8 cellular contexts compared by ENCODE assay signal in the genomic region with DNA sequence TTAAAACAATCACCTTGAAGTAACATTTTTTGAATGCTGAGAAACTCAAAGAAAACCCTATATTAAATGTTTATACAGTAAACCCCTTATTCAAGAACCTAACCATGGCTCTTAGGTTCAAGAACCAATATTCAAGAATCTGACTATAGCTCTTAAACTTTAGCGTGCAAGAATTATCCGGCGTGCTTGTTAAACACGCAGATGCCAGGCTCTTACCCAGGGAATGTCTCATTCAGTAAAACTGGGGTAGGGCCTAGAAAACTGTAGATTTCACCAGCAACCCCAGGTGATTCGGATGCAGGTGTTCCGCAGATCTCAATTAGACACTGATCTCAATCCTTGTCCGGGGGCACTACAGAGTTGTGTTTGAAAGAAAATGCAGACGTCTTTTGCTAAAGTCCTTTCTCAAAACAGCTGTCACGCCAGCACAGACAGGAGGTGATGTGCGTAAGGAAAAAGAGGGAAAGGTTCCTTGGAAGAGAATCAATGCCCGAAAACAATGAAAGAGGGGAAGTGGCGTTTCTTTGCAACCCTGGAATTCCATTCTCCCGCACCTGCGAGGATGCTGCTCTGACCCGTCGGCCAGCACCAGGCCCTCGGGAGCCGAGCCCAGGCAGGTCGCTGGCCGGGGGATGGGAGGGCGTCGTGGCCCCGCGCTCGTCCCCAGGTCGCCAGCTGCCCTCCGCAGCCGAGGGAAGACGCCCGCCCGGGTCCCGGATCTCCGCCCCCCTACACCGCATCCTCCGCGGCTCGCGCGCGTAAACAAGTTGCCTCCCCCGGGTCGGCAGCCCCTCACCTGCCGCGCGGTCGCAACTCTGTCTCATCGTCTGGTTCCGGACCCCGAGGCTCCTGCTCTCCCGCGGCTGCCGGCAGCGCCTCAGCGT. TPM values are rescaled to one million over a fixed set of nuclear protein-coding genes. Genes with fewer than 3 reads are reported as not detected.
DNase-seq lines count a peak whose midpoint lies in the region; ATAC-seq and TF ChIP-seq lines count a peak whose summit lies in the region.

No MANE protein-coding gene starts in this region.

- H3K4me1 ChIP-seq in SK-N-SH (ENCODE audit: control insufficient read depth in 1 of 2, insufficient read depth in 2 of 2, low read depth in 1 of 2, low read length in 1 of 2) (peaks cover 5 to 18% of the 10 kb centered on the region in 2 experiments; a peak in 3 of 4 replicates), lower lobe of right lung (peaks cover 32% of the 10 kb centered on the region)

- peak overlapping the region; percentile 82 for H2AFZ ChIP-seq in SK-N-SH (ENCODE audit: low read depth)

- H3K27ac ChIP-seq in SK-N-SH (ENCODE audit: low read depth in 2 of 2, low read length in 1 of 2) (peak overlapping the region; percentile 75 to 80; a peak in 3 of 4 replicates), lower lobe of right lung (peak overlapping the region; percentile 98)

- TF ChIP-seq RAD21 in SK-N-SH (IDR thresholded peaks at IDR 0.05; ENCODE audit: low read length) = no peak

- no peaks in the 10 kb centered on the region for H4K20me1 ChIP-seq in SK-N-SH (ENCODE audit: insufficient read depth)

- no peak for TF ChIP-seq EP300 in SK-N-SH (IDR thresholded peaks at IDR 0.05; ENCODE audit: borderline replicate concordance in 1 of 2, low read depth in 1 of 2, low read length in 1 of 2)

- H3K27me3 ChIP-seq in SK-N-SH (ENCODE audit: insufficient read depth) (no peaks in the 10 kb centered on the region), lower lobe of right lung (ENCODE audit: low read depth) (no peaks in the 10 kb centered on the region)

- peaks cover 9% of the 10 kb centered on the region for H3F3A ChIP-seq in SK-N-SH (replicated peaks; ENCODE audit: insufficient read depth)

- CTCF ChIA-PET in SK-N-SH (lab: Yijun Ruan, JAX) = interaction anchor here (1.0 to 2.7 kb wide), 2 partner anchors 45 to 47 kb away, joined by 4 to 9 read pairs; no protein-coding TSS in a partner anchor

- intact Hi-C loops in lower lobe of right lung (cut with DNase I) = no loop called here

- no peaks in the 10 kb centered on the region for H3K9me2 ChIP-seq in SK-N-SH

- peak overlapping the region; percentile 72 for H3K9ac ChIP-seq in SK-N-SH

- 13% methylated on average over 15 of the region's 54 CpGs for WGBS in SK-N-SH (ENCODE audit: low lambda C conversion rate)

- DNase-seq in SK-N-SH (peak; percentile 69), HPDE6-E6E7 (ENCODE audit: extremely low spot score) (peak; percentile 5), dermis blood vessel endothelial cell (peak; percentile 47), lower lobe of right lung (peak; percentile 60), hippocampal formation (lab: John Stamatoyannopoulos, UW) (no peak)
- peak; percentile 37 to 44 for DNase-seq in activated CD4-positive, alpha-beta T cell treated with anti-CD3 and anti-CD28 coated beads for 4 hours
- peak; percentile 12 for DNase-seq in stimulated activated CD8-positive, alpha-beta memory T cell treated with anti-CD3 and anti-CD28 coated beads, Interleukin-12 subunit alpha, Interleukin-12 subunit beta, amount 100 ng/mL, for 24 hours (ENCODE audit: extremely low read depth)

- POLR2A ChIA-PET in SK-N-SH (lab: Yijun Ruan, JAX) = no interaction called here

- peaks cover 52% of the 10 kb centered on the region for H3K79me2 ChIP-seq in SK-N-SH (ENCODE audit: insufficient read depth)

- no peaks in the 10 kb centered on the region for H3K9me3 ChIP-seq in SK-N-SH
- no peaks in the 10 kb centered on the region for H3K9me3 ChIP-seq in lower lobe of right lung

- H3K4me3 ChIP-seq in SK-N-SH (ENCODE audit: low read depth in 2 of 2, low read length in 1 of 2) (peak overlapping the region; percentile 81 to 96), lower lobe of right lung (peak overlapping the region; percentile 93)

- H3K4me2 ChIP-seq in SK-N-SH = peak overlapping the region; percentile 97

- peaks cover 0 to 4% of the 10 kb centered on the region in 2 experiments for H3K36me3 ChIP-seq in SK-N-SH (replicated peaks in 1 of 2; ENCODE audit: control insufficient read depth in 1 of 2, insufficient read depth in 2 of 2, low read length in 1 of 2)
- H3K36me3 ChIP-seq in lower lobe of right lung = no peaks in the 10 kb centered on the region

- ATAC-seq in SK-N-SH treated with all-trans-retinoic acid at 6 μM for 48 hours (no peak), lower lobe of right lung (peak in 1 of 2 donors; percentile 13)

- no peak for TF ChIP-seq CTCF in SK-N-SH (IDR thresholded peaks at IDR 0.05)
- TF ChIP-seq CTCF in lower lobe of right lung (IDR thresholded peaks at IDR 0.05) = no peak

TF ChIP-seq in SK-N-SH, 30 proteins besides CTCF, POLR2A, EP300 and RAD21 (continues in another document):
- TF ChIP-seq RFX5 (IDR thresholded peaks at IDR 0.05; ENCODE audit: low read length) (no peak), RXRA (IDR thresholded peaks at IDR 0.05; ENCODE audit: borderline replicate concordance, low read depth) (no peak), NRF1 (IDR thresholded peaks at IDR 0.05; ENCODE audit: low read depth, low read length) (no peak), EZH2phosphoT487 (IDR thresholded peaks at IDR 0.05; ENCODE audit: borderline replicate concordance, low read depth) (no peak), NFIC (IDR thresholded peaks at IDR 0.05; ENCODE audit: borderline replicate concordance) (no peak), SIN3A (IDR thresholded peaks at IDR 0.05; ENCODE audit: borderline replicate concordance, low read depth, low read length) (no peak), CHD2 (IDR thresholded peaks at IDR 0.05; ENCODE audit: low read length, partially characterized antibody) (no peak), YY1 (IDR thresholded peaks at IDR 0.05; ENCODE audit: low read depth) (no peak)
- TF ChIP-seq, protein P1, sequence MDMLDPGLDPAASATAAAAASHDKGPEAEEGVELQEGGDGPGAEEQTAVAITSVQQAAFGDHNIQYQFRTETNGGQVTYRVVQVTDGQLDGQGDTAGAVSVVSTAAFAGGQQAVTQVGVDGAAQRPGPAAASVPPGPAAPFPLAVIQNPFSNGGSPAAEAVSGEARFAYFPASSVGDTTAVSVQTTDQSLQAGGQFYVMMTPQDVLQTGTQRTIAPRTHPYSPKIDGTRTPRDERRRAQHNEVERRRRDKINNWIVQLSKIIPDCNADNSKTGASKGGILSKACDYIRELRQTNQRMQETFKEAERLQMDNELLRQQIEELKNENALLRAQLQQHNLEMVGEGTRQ (IDR thresholded peaks at IDR 0.05; ENCODE audit: borderline replicate concordance, low read depth, low read length) = no peak
- TF ChIP-seq, protein P2, sequence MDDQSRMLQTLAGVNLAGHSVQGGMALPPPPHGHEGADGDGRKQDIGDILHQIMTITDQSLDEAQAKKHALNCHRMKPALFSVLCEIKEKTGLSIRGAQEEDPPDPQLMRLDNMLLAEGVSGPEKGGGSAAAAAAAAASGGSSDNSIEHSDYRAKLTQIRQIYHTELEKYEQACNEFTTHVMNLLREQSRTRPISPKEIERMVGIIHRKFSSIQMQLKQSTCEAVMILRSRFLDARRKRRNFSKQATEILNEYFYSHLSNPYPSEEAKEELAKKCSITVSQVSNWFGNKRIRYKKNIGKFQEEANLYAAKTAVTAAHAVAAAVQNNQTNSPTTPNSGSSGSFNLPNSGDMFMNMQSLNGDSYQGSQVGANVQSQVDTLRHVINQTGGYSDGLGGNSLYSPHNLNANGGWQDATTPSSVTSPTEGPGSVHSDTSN (IDR thresholded peaks at IDR 0.05) = no peak

TF ChIP-seq in SK-N-SH treated with all-trans-retinoic acid at 6 μM for 48 hours, 23 proteins besides CTCF, POLR2A, EP300 and RAD21:
- TF ChIP-seq ARNTL (CRISPR knock-in tag; IDR thresholded peaks at IDR 0.05; ENCODE audit: borderline replicate concordance, low read depth) = no peak
- no peak for TF ChIP-seq ZNF70 (CRISPR knock-in tag; IDR thresholded peaks at IDR 0.05)
- TF ChIP-seq, protein P3, sequence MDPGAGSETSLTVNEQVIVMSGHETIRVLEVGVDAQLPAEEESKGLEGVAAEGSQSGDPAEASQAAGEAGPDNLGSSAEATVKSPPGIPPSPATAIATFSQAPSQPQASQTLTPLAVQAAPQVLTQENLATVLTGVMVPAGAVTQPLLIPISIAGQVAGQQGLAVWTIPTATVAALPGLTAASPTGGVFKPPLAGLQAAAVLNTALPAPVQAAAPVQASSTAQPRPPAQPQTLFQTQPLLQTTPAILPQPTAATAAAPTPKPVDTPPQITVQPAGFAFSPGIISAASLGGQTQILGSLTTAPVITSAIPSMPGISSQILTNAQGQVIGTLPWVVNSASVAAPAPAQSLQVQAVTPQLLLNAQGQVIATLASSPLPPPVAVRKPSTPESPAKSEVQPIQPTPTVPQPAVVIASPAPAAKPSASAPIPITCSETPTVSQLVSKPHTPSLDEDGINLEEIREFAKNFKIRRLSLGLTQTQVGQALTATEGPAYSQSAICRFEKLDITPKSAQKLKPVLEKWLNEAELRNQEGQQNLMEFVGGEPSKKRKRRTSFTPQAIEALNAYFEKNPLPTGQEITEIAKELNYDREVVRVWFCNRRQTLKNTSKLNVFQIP (CRISPR knock-in tag; IDR thresholded peaks at IDR 0.05; ENCODE audit: borderline replicate concordance, low read depth) = no peak
- no peak for TF ChIP-seq TOX (CRISPR knock-in tag; IDR thresholded peaks at IDR 0.05; ENCODE audit: borderline replicate concordance)
- TF ChIP-seq ZFP30 (CRISPR knock-in tag; IDR thresholded peaks at IDR 0.05) = no peak
- TF ChIP-seq TCF4 (CRISPR knock-in tag; IDR thresholded peaks at IDR 0.05; ENCODE audit: borderline replicate concordance) = no peak
- no peak for TF ChIP-seq BACH2 (CRISPR knock-in tag; IDR thresholded peaks at IDR 0.05; ENCODE audit: borderline replicate concordance)
- TF ChIP-seq OSR1 (CRISPR knock-in tag; IDR thresholded peaks at IDR 0.05) = no peak
- TF ChIP-seq, protein P4, sequence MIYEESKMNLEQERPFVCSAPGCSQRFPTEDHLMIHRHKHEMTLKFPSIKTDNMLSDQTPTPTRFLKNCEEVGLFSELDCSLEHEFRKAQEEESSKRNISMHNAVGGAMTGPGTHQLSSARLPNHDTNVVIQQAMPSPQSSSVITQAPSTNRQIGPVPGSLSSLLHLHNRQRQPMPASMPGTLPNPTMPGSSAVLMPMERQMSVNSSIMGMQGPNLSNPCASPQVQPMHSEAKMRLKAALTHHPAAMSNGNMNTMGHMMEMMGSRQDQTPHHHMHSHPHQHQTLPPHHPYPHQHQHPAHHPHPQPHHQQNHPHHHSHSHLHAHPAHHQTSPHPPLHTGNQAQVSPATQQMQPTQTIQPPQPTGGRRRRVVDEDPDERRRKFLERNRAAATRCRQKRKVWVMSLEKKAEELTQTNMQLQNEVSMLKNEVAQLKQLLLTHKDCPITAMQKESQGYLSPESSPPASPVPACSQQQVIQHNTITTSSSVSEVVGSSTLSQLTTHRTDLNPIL (CRISPR knock-in tag; IDR thresholded peaks at IDR 0.05; ENCODE audit: low read depth) = no peak
- TF ChIP-seq ZFP3 (CRISPR knock-in tag; IDR thresholded peaks at IDR 0.05) = no peak

RNA-seq across cellular contexts. Expression of a gene that starts 0.9 kb away (rescaled TPM):
- 2.2 and 4.8 TPM in 2 replicates for polyA plus RNA-seq in SK-N-SH (2012; rRNA removed)
- polyA plus RNA-seq in SK-N-SH (2012; cell fraction: cytosol; rRNA removed) = 4.2 and 4.8 TPM in 2 replicates
- 4.8 and 9.9 TPM in 2 replicates for polyA plus RNA-seq in SK-N-SH (2012; cell fraction: nucleus; rRNA removed)
- total RNA-seq in dermis blood vessel endothelial cell = 19.7 and 30.1 TPM in 2 replicates
- total RNA-seq in lower lobe of right lung = 16.0 TPM

Comparison
In these comparisons a context has a peak if more than half of its experiments do, and no peak if none do; other contexts are left out.
1. DNase-seq: peak in SK-N-SH (single experiment), HPDE6-E6E7 (single experiment), activated CD4-positive, alpha-beta T cell treated with anti-CD3 and anti-CD28 coated beads for 4 hours (2 of 2), dermis blood vessel endothelial cell (single experiment), lower lobe of right lung (single experiment) and stimulated activated CD8-positive, alpha-beta memory T cell treated with anti-CD3 and anti-CD28 coated beads, Interleukin-12 subunit alpha, Interleukin-12 subunit beta, amount 100 ng/mL, for 24 hours (single experiment); none in hippocampal formation (0 of 2).